In the genomic region with DNA sequence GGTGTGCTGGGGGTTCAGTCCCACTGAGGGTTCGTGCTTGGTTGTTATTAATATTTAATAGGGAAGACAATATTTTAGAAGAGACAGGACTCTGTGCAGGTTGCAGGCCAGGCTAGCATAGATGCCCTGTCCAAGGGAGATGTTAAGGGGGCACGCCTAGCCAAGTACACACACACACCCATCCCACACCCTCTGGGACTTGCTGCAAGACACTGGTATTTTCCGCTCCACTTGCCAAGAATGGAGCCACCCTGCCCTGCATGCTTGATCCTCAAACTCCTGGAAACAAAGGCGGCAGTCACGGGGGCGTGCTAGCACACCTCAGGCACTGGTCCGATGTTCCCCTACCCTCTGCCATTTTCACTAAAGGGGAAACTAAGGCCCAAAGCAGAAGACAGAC, we compare ENCODE assay signal across 14 cellular contexts.
A peak's percentile ranks its signal among the peaks of the same experiment; 100 is the strongest.
DNase-seq lines count a peak whose midpoint lies in the region; ATAC-seq, FAIRE-seq and TF ChIP-seq lines count a peak whose summit lies in the region.
"Had no signal": no experiment of that assay in that cellular context is flagged by ENCODE, and none has a peak within 500 bp of the region (broad histone marks: within the 10 kb centered on the region; RNA-seq: fewer than 3 reads in every experiment).

No MANE protein-coding gene starts in this region.

- WGBS in small intestine, 3 donors, result 10 to 51% (median 49%) methylated on average over 7 of the region's 7 CpGs

- H3K4me3 ChIP-seq in HEK293 (ENCODE audit: low read depth, low read length) (no peak overlapping the region), small intestine (ENCODE audit: low read depth in 1 of 2, low read length in 2 of 2) (no peak overlapping the region), osteoblast (ENCODE audit: insufficient read depth, low read length) (no peak overlapping the region)
- H3K4me3 ChIP-seq: suprapubic skin had no signal

- H3K4me1 ChIP-seq in HEK293 (ENCODE audit: control insufficient read depth, insufficient read depth, low read length) (peaks cover 11% of the 10 kb centered on the region; the same call in 1 of the 2 replicates), small intestine (ENCODE audit: control insufficient read depth in 2 of 2, insufficient read depth in 1 of 2, low read depth in 1 of 2, low read length in 1 of 2) (peaks cover 11 to 24% of the 10 kb centered on the region in 2 donors), osteoblast (ENCODE audit: insufficient read depth, low read length) (peaks cover 9% of the 10 kb centered on the region)

- H3K27ac ChIP-seq in HEK293 (ENCODE audit: extremely low read depth, low read depth, low read length), result no peak overlapping the region
- H3K27ac ChIP-seq in cingulate gyrus (ENCODE audit: low read depth, low read length), result peak overlapping the region; percentile 89
- peak overlapping the region in 1 of 2 donors; percentile 88 for H3K27ac ChIP-seq in small intestine (ENCODE audit: low read depth in 1 of 2, low read length in 1 of 2)
- H3K27ac ChIP-seq in osteoblast (ENCODE audit: low read depth, low read length), result no peak overlapping the region
- H3K27ac ChIP-seq: KMS-11 had no signal

- H3K36me3 ChIP-seq in HEK293 (ENCODE audit: control insufficient read depth in 2 of 2, insufficient read depth in 1 of 2, low read length in 2 of 2), result no peaks in the 10 kb centered on the region
- H3K36me3 ChIP-seq in small intestine (ENCODE audit: control insufficient read depth in 2 of 2, insufficient read depth in 2 of 2, low read length in 2 of 2), result no peaks in the 10 kb centered on the region
- no peaks in the 10 kb centered on the region for H3K36me3 ChIP-seq in osteoblast (ENCODE audit: insufficient read depth, low read length)
- H3K36me3 ChIP-seq: suprapubic skin had no signal

- H3K79me2 ChIP-seq in osteoblast (ENCODE audit: insufficient read depth, low read length), result peaks cover 59% of the 10 kb centered on the region

- H3K27me3 ChIP-seq in small intestine (ENCODE audit: control insufficient read depth in 2 of 2, insufficient read depth in 2 of 2, low read length in 2 of 2), result no peaks in the 10 kb centered on the region
- H3K27me3 ChIP-seq in osteoblast (ENCODE audit: insufficient read depth, low read length), result no peaks in the 10 kb centered on the region
- H3K27me3 ChIP-seq: suprapubic skin had no signal

- POLR2A ChIA-PET in HEK293 (lab: Yijun Ruan, JAX), result no interaction called here

- H3K4me2 ChIP-seq in osteoblast (ENCODE audit: insufficient read depth, low read length), result no peak overlapping the region
- H3K4me2 ChIP-seq: KMS-11 had no signal

- no peak overlapping the region for H2AFZ ChIP-seq in osteoblast (ENCODE audit: low read length)

- no peak for FAIRE-seq in small intestine (lab: Jason Lieb, UNC)

- H3K9me3 ChIP-seq in HEK293 (ENCODE audit: control insufficient read depth, insufficient read depth, low read depth, low read length), result no peaks in the 10 kb centered on the region
- H3K9me3 ChIP-seq in small intestine (ENCODE audit: control insufficient read depth, low read depth), result no peaks in the 10 kb centered on the region
- no peaks in the 10 kb centered on the region for H3K9me3 ChIP-seq in osteoblast (ENCODE audit: low read depth, low read length)
- H3K9me3 ChIP-seq: suprapubic skin had no signal

- ATAC-seq in left lobe of liver (peak; percentile 31), GM19324 (IDR thresholded peaks at IDR 0.05; ENCODE audit: low FRiP score, unreplicated experiment) (no peak), GM21737 (IDR thresholded peaks at IDR 0.05; ENCODE audit: unreplicated experiment) (no peak)

- TF ChIP-seq CTCF in HEK293 (tag by site-specific recombination; IDR thresholded peaks at IDR 0.05), result no peak
- no peak for TF ChIP-seq CTCF in osteoblast (IDR thresholded peaks at IDR 0.05; ENCODE audit: extremely low read depth, low read depth, low read length)

- CTCF ChIA-PET in HEK293 (lab: Yijun Ruan, JAX), result interaction anchor here (1.2 kb wide), 1 partner anchor 11 kb away, joined by 3 read pairs; no protein-coding TSS in a partner anchor

- H4K20me1 ChIP-seq in osteoblast (ENCODE audit: insufficient read depth, low read length), result peaks cover 48% of the 10 kb centered on the region

- DNase-seq in left lobe of liver (ENCODE audit: low spot score) (no peak), small intestine (peak; percentile 75), dermis blood vessel endothelial cell (no peak), osteoblast (ENCODE audit: insufficient read length, low spot score, missing footprints) (no peak)
- DNase-seq: activated CD4-positive, alpha-beta T cell treated with anti-CD3 and anti-CD28 coated beads, Interleukin-2, amount 50 U/mL, for 48 hours; amniotic stem cell; NCI-H2227 treated with DMSO at 0.1 percent for 48 hours; SIG-M5 had no signal

TF ChIP-seq in HEK293, 187 proteins besides CTCF, POLR2A, EP300 and RAD21:
- TF ChIP-seq ZNF561 (tag by site-specific recombination; IDR thresholded peaks at IDR 0.05; ENCODE audit: borderline replicate concordance), result no peak
- TF ChIP-seq ZNF121 (tag by site-specific recombination; IDR thresholded peaks at IDR 0.05), result no peak
- TF ChIP-seq ZNF501 (tag by site-specific recombination; IDR thresholded peaks at IDR 0.05), result no peak
- TF ChIP-seq KLF1 (tag by site-specific recombination; IDR thresholded peaks at IDR 0.05), result peak; percentile 100
- 0 out of 2 replicates have a peak, but pooled peaks have one; percentile 16 for TF ChIP-seq ZFHX2 (tag by site-specific recombination; conservative IDR thresholded peaks at IDR 0.05)
- TF ChIP-seq ZNF280D (tag by site-specific recombination; IDR thresholded peaks at IDR 0.05), result no peak
- no peak for TF ChIP-seq ZNF274 (IDR thresholded peaks at IDR 0.05; ENCODE audit: low read length)
- TF ChIP-seq ZNF274 (tag by site-specific recombination; IDR thresholded peaks at IDR 0.05; ENCODE audit: borderline replicate concordance), result no peak
- peak; percentile 63; the same call in 1 of the 2 replicates for TF ChIP-seq KLF17 (tag by site-specific recombination; IDR thresholded peaks at IDR 0.05)
- TF ChIP-seq KLF16 (tag by site-specific recombination; IDR thresholded peaks at IDR 0.05), result no peak
- TF ChIP-seq ZNF701 (tag by site-specific recombination; IDR thresholded peaks at IDR 0.05), result no peak
- no peak for TF ChIP-seq ZEB2 (tag by site-specific recombination; IDR thresholded peaks at IDR 0.05)
